Comparison of ENCODE assay signal across 1 cellular context in the genomic region with DNA sequence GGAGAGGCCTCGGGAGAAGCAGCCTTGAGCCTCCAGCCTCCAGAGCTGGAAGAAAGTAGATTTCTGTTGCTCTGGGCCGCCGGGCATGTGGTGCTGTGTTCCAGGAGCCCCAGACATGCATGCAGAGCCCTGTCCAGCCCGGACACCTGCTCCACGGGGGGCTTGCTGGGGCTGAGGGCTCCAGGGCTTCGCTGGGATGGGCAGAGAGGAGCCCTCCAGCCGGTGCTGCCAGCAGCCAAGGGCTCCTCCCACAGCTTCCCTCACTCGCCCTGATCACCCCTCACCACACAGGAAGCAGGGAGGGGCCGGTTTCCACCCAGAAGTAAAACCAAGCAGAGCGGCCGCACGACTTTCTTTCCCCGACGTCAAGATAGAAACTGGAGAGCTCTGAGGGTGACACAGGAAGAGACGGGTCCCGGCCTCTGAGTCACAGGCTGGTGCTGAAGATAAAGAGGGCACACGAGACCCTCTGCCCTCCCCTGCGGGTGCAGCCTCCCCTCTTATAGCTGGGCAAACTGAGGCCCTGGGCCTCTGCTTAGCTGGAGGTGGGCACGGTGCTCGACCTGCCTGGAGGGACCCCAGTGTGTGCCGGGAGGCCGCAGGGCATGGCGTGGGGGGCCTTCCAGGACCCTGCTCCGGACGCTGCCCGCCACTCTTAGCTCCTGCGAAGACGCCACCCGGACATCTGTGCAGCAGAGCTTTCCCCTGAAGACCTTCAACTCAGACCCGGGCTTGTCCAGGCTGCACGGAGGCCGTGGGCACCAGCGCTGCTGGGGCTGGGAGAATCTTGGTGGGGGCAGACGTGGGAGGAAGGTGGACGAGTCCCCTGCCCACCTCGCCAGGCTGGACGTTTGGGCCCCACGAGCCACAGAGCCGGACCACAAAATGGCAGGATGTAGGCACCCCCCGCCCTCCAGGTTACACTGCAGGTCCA.
TF ChIP-seq lines count a peak whose summit lies in the region.

No MANE protein-coding gene starts in this region.

TF ChIP-seq in H1, 55 proteins besides CTCF, POLR2A, EP300 and RAD21:
- no peak for TF ChIP-seq HDAC6 (IDR thresholded peaks at IDR 0.05; ENCODE audit: low read depth, low read length)
TF ChIP-seq in H1: peak in this region for 0.
